ENCODE assay signal across 16 cellular contexts in the genomic region with DNA sequence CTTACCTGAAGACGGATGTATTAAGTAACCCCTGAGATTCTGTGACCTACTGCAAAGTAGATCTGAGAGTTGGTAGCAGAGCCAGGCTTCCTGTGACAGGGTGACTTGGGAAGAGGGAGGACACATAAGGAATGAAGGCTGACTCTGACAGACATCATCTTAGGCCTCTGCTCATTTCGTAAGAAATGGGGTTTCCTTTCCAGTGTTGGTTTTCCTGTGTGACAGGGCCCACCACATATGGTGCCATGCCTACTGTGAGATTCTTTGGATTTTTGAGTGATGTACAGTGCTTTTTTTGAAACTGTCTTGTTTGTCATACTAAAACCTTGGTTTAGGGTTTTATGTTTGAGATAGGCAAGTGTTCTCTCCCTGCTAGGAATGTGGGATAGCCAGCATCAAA. TPM values are rescaled to one million over a fixed set of nuclear protein-coding genes. Genes with fewer than 3 reads are reported as not detected.
A peak's percentile ranks its signal among the peaks of the same experiment; 100 is the strongest.
DNase-seq lines count a peak whose midpoint lies in the region; ATAC-seq and TF ChIP-seq lines count a peak whose summit lies in the region.
"Had no signal": no experiment of that assay in that cellular context is flagged by ENCODE, and none has a peak within 500 bp of the region (broad histone marks: within the 10 kb centered on the region; RNA-seq: fewer than 3 reads in every experiment).

No MANE protein-coding gene starts in this region.

- ATAC-seq in activated T-helper 17 cell treated with anti-CD3 and anti-CD28 coated beads, Interleukin-2, amount 50 U/mL, for 72 hours (replicated peaks) = no peak
- no peak for ATAC-seq in HG02623 (IDR thresholded peaks at IDR 0.05; ENCODE audit: unreplicated experiment)
- ATAC-seq in HG03469 (IDR thresholded peaks at IDR 0.05; ENCODE audit: unreplicated experiment) = no peak

- no peaks in the 10 kb centered on the region for H3K9me3 Mint-ChIP-seq in activated T-helper 17 cell treated with anti-CD3 and anti-CD28 coated beads, Interleukin-2, amount 50 U/mL, for 72 hours
- H3K9me3 Mint-ChIP-seq: HFFc6 had no signal

- TF ChIP-seq CTCF in AG10803 (conservative IDR thresholded peaks at IDR 0.05; ENCODE audit: low read length) = no peak

- H3K27me3 Mint-ChIP-seq in activated T-helper 17 cell treated with anti-CD3 and anti-CD28 coated beads, Interleukin-2, amount 50 U/mL, for 72 hours = no peaks in the 10 kb centered on the region

- no peaks in the 10 kb centered on the region for H3K4me1 Mint-ChIP-seq in activated T-helper 17 cell treated with anti-CD3 and anti-CD28 coated beads, Interleukin-2, amount 50 U/mL, for 72 hours

- no peak overlapping the region for H3K4me3 Mint-ChIP-seq in activated T-helper 17 cell treated with anti-CD3 and anti-CD28 coated beads, Interleukin-2, amount 50 U/mL, for 72 hours
- H3K4me3 Mint-ChIP-seq: HFFc6 had no signal

- peak; percentile 16 for DNase-seq in AG10803 (ENCODE audit: low read depth)
- peak; percentile 60 to 71 for DNase-seq in AML-193 (lab: John Stamatoyannopoulos, UW)
- peak; percentile 29 to 55 for DNase-seq in Kasumi-1 (lab: John Stamatoyannopoulos, UW)
- no peak for DNase-seq in NCI-H2196 treated with DMSO at 0.1 percent for 48 hours (lab: John Stamatoyannopoulos, UW; ENCODE audit: unreplicated experiment)
- DNase-seq: DMS 273 treated with DMSO at 0.1 percent for 48 hours, HFFc6, IMR-90, NCI-H1105, NCI-H187, NCI-H2171, NCI-H774, SHP77 treated with DMSO at 0.1 percent for 48 hours had no signal

- peaks cover 100% of the 10 kb centered on the region for H3K36me3 Mint-ChIP-seq in activated T-helper 17 cell treated with anti-CD3 and anti-CD28 coated beads, Interleukin-2, amount 50 U/mL, for 72 hours (ENCODE audit: low read depth)

- H3K27ac Mint-ChIP-seq in activated T-helper 17 cell treated with anti-CD3 and anti-CD28 coated beads, Interleukin-2, amount 50 U/mL, for 72 hours = peak overlapping the region; percentile 31
- H3K27ac Mint-ChIP-seq: HFFc6 had no signal

- no peak overlapping the region for H3K4me3 ChIP-seq in AG10803 (ENCODE audit: low read length)
- H3K4me3 ChIP-seq: BLaER1 had no signal

RNA-seq across cellular contexts. Expression of gene LIG3, which starts 12.7 kb away (rescaled TPM):
- 10 to 100 TPM; 52.9 to 54.3 TPM for total RNA-seq in activated T-helper 17 cell treated with anti-CD3 and anti-CD28 coated beads, Interleukin-2, amount 50 U/mL, for 72 hours

RNA-seq across cellular contexts. Expression of gene ZNF830, which starts 31.7 kb away (rescaled TPM):
- 10 to 100 TPM; 20.1 to 23.2 TPM for total RNA-seq in activated T-helper 17 cell treated with anti-CD3 and anti-CD28 coated beads, Interleukin-2, amount 50 U/mL, for 72 hours

RNA-seq across cellular contexts. Expression of gene CCT6B, which starts 31.8 kb away (rescaled TPM):
- total RNA-seq in activated T-helper 17 cell treated with anti-CD3 and anti-CD28 coated beads, Interleukin-2, amount 50 U/mL, for 72 hours = 1 to 10 TPM in 1 of 2 donors, under 1 TPM in 1; 0.76 to 1.7 TPM
